ENCODE assay signal across 8 cellular contexts in the genomic region with DNA sequence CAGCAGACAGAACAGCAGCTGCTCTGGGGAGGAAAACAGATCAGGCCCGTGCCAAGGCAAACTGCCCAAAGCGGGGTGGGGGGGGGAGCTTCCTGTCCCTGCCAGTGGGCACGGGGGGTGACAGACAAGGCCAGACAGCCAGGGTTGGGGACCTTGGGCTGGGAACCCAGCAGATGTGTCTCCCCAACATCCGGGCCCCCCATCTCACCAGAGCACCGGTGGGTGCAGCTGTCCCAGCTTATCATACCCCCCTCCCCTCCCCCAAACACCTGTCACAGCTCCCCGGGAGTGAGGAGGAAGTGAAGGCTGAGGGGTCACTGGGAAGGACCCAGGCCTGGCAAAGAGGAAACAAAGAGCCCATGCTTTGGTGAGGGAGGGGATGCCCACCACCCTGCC. TPM values are rescaled to one million over a fixed set of nuclear protein-coding genes. Genes with fewer than 3 reads are reported as not detected.
DNase-seq lines count a peak whose midpoint lies in the region; ATAC-seq, FAIRE-seq and TF ChIP-seq lines count a peak whose summit lies in the region.

No MANE protein-coding gene starts in this region.

- H3K9me3 Mint-ChIP-seq in activated CD4-positive, alpha-beta memory T cell treated with anti-CD3 and anti-CD28 coated beads, Interleukin-2, amount 10 ng/mL, durations not matched to agents 7 days and 5 days = no peaks in the 10 kb centered on the region

- TF ChIP-seq POLR2A in prostate gland (IDR thresholded peaks at IDR 0.05) = no peak

- peaks cover 51% of the 10 kb centered on the region for H3K4me1 Mint-ChIP-seq in activated CD4-positive, alpha-beta memory T cell treated with anti-CD3 and anti-CD28 coated beads, Interleukin-2, amount 10 ng/mL, durations not matched to agents 7 days and 5 days

- H3K27me3 Mint-ChIP-seq in activated CD4-positive, alpha-beta memory T cell treated with anti-CD3 and anti-CD28 coated beads, Interleukin-2, amount 10 ng/mL, durations not matched to agents 7 days and 5 days = peaks cover 3% of the 10 kb centered on the region

- no peak for FAIRE-seq in HTR-8/SVneo (lab: Jason Lieb, UNC)

- peaks cover 13% of the 10 kb centered on the region for H3K36me3 Mint-ChIP-seq in activated CD4-positive, alpha-beta memory T cell treated with anti-CD3 and anti-CD28 coated beads, Interleukin-2, amount 10 ng/mL, durations not matched to agents 7 days and 5 days (ENCODE audit: low read depth)

- H3K27ac ChIP-seq in heart right ventricle (peak overlapping the region in 9 of 10 donors; percentile 80 to 96 (median 84)), prostate gland (peak overlapping the region; percentile 71 to 84)

- peak overlapping the region; percentile 85 for H3K27ac Mint-ChIP-seq in activated CD4-positive, alpha-beta memory T cell treated with anti-CD3 and anti-CD28 coated beads, Interleukin-2, amount 10 ng/mL, durations not matched to agents 7 days and 5 days

- WGBS in heart right ventricle, 2 donors = 3 to 7% methylated on average over 6 of the region's 6 CpGs
- WGBS in prostate gland = 2% methylated on average over 6 of the region's 6 CpGs

- H3K36me3 ChIP-seq in heart right ventricle = peaks cover 0 to 20% (median 0%) of the 10 kb centered on the region in 9 donors
- no peaks in the 10 kb centered on the region for H3K36me3 ChIP-seq in prostate gland

- H3K27me3 ChIP-seq in heart right ventricle = no peaks in the 10 kb centered on the region
- H3K27me3 ChIP-seq in prostate gland (replicated peaks; ENCODE audit: insufficient read depth) = no peaks in the 10 kb centered on the region

- no peaks in the 10 kb centered on the region for H3K9me3 ChIP-seq in heart right ventricle
- H3K9me3 ChIP-seq in prostate gland = no peaks in the 10 kb centered on the region

- TF ChIP-seq CTCF in heart right ventricle (IDR thresholded peaks at IDR 0.05) (no peak), prostate gland (IDR thresholded peaks at IDR 0.05) (no peak)

- peak overlapping the region; percentile 86 for H3K4me3 Mint-ChIP-seq in activated CD4-positive, alpha-beta memory T cell treated with anti-CD3 and anti-CD28 coated beads, Interleukin-2, amount 10 ng/mL, durations not matched to agents 7 days and 5 days

- intact Hi-C loops in heart right ventricle (cut with DNase I) = loop anchor here in 1 of 10 donors (5.0 kb wide), 1 partner anchor 57 kb away; a partner anchor contains a TSS
- intact Hi-C loops in cardiac septum (cut with DNase I) = no loop called here
- intact Hi-C loops in prostate gland (cut with DNase I) = no loop called here

- peak overlapping the region; percentile 44 to 89 (median 70) for H3K4me3 ChIP-seq in heart right ventricle
- H3K4me3 ChIP-seq in prostate gland = peak overlapping the region; percentile 47 to 52

- H3K4me1 ChIP-seq in heart right ventricle (peaks cover 17 to 50% (median 41%) of the 10 kb centered on the region in 9 donors), prostate gland (replicated peaks) (peaks cover 15% of the 10 kb centered on the region)

- POLR2A ChIA-PET in activated CD4-positive, alpha-beta memory T cell treated with anti-CD3 and anti-CD28 coated beads, Interleukin-2, amount 10 ng/mL, durations not matched to agents 7 days and 5 days (lab: Charles Lee) = interaction anchor here (0.8 to 11.2 kb wide), 18 partner anchors 9 to 533 kb away, joined by 3 to 131 read pairs (median 6); a partner anchor contains a TSS

- ATAC-seq in heart right ventricle (no peak), HG02884 (IDR thresholded peaks at IDR 0.05; ENCODE audit: unreplicated experiment) (no peak)

- DNase-seq in heart right ventricle = peak; percentile 55 to 61
- DNase-seq in cardiac septum (ENCODE audit: low spot score) = no peak
- peak; percentile 40 for DNase-seq in activated CD4-positive, alpha-beta memory T cell treated with anti-CD3 and anti-CD28 coated beads, Interleukin-2, amount 10 ng/mL, durations not matched to agents 7 days and 5 days
- DNase-seq in germinal center (ENCODE audit: low spot score) = peak; percentile 56
- DNase-seq in prostate gland (ENCODE audit: low spot score) = no peak
- DNase-seq in dedifferentiated amniotic fluid mesenchymal stem cell (ENCODE audit: extremely low spot score) = no peak
- DNase-seq in HTR-8/SVneo (ENCODE audit: insufficient read length, low spot score) = no peak

- CTCF ChIA-PET in activated CD4-positive, alpha-beta memory T cell treated with anti-CD3 and anti-CD28 coated beads, Interleukin-2, amount 10 ng/mL, durations not matched to agents 7 days and 5 days (lab: Charles Lee) = interaction anchor here (0.5 to 2.8 kb wide), 11 partner anchors 18 to 86 kb away, joined by 3 to 14 read pairs (median 6); a partner anchor contains a TSS

RNA-seq across cellular contexts. Expression of a gene that starts 1.3 kb away (rescaled TPM):
- 100 to 1,000 TPM in 4 of 10 donors, 10 to 100 TPM in 6; 52.4 to 194 (median 77.2) TPM for total RNA-seq in heart right ventricle
- polyA plus RNA-seq in heart right ventricle = 100 to 1,000 TPM; 229 to 331 TPM
- total RNA-seq in cardiac septum = 113 TPM
- total RNA-seq in activated CD4-positive, alpha-beta memory T cell treated with anti-CD3 and anti-CD28 coated beads, Interleukin-2, amount 10 ng/mL, durations not matched to agents 7 days and 5 days = 100 to 1,000 TPM in 1 of 2 experiments, 10 to 100 TPM in 1; 96.9 to 105 TPM
- 10 to 100 TPM; 60.5 to 69.3 TPM for total RNA-seq in prostate gland

RNA-seq across cellular contexts. Expression of a gene that starts 4.5 kb away (rescaled TPM):
- total RNA-seq in heart right ventricle = 10 to 100 TPM; 40.2 to 82.0 (median 45.9) TPM
- 100 to 1,000 TPM; 376 to 404 TPM for polyA plus RNA-seq in heart right ventricle
- total RNA-seq in cardiac septum = 57.8 TPM
- total RNA-seq in activated CD4-positive, alpha-beta memory T cell treated with anti-CD3 and anti-CD28 coated beads, Interleukin-2, amount 10 ng/mL, durations not matched to agents 7 days and 5 days = 10 to 100 TPM; 26.4 to 27.9 TPM
- 100 to 1,000 TPM; 138 to 164 TPM for total RNA-seq in prostate gland

RNA-seq across cellular contexts. Expression of a gene that starts 5.9 kb away (rescaled TPM):
- total RNA-seq in heart right ventricle (10 to 100 TPM in 3 of 10 donors, 1 to 10 TPM in 7; 5.8 to 13.3 (median 8.7) TPM), cardiac septum (9.6 TPM), prostate gland (10 to 100 TPM; 26.3 to 43.1 TPM)
- polyA plus RNA-seq in heart right ventricle = 10 to 100 TPM in 1 of 2 donors, 1 to 10 TPM in 1; 9.5 to 13.1 TPM
- total RNA-seq in activated CD4-positive, alpha-beta memory T cell treated with anti-CD3 and anti-CD28 coated beads, Interleukin-2, amount 10 ng/mL, durations not matched to agents 7 days and 5 days = 10 to 100 TPM; 12.5 to 14.0 TPM

RNA-seq across cellular contexts. Expression of a gene that starts 11.0 kb away (rescaled TPM):
- total RNA-seq in heart right ventricle (100 to 1,000 TPM; 245 to 353 (median 277) TPM), cardiac septum (261 TPM), prostate gland (10 to 100 TPM; 50.9 to 91.2 TPM)
- 100 to 1,000 TPM; 158 to 291 TPM for polyA plus RNA-seq in heart right ventricle
- 10 to 100 TPM; 49.1 to 58.5 TPM for total RNA-seq in activated CD4-positive, alpha-beta memory T cell treated with anti-CD3 and anti-CD28 coated beads, Interleukin-2, amount 10 ng/mL, durations not matched to agents 7 days and 5 days

RNA-seq across cellular contexts. Expression of a gene that starts 15.1 kb away (rescaled TPM):
- total RNA-seq in heart right ventricle (10 to 100 TPM; 46.6 to 64.7 (median 52.0) TPM), cardiac septum (51.9 TPM), prostate gland (10 to 100 TPM; 55.8 to 63.8 TPM)
- 100 to 1,000 TPM in 1 of 2 donors, 10 to 100 TPM in 1; 48.0 to 173 TPM for polyA plus RNA-seq in heart right ventricle
- total RNA-seq in activated CD4-positive, alpha-beta memory T cell treated with anti-CD3 and anti-CD28 coated beads, Interleukin-2, amount 10 ng/mL, durations not matched to agents 7 days and 5 days = 10 to 100 TPM; 40.8 to 42.0 TPM

Comparison
In these comparisons a context has a peak if more than half of its experiments do, and no peak if none do; other contexts are left out.
1. DNase-seq: peak in heart right ventricle (2 of 2), activated CD4-positive, alpha-beta memory T cell treated with anti-CD3 and anti-CD28 coated beads, Interleukin-2, amount 10 ng/mL, durations not matched to agents 7 days and 5 days (single experiment) and germinal center (single experiment); none in cardiac septum (single experiment), prostate gland (single experiment), dedifferentiated amniotic fluid mesenchymal stem cell (single experiment) and HTR-8/SVneo (single experiment).